ENCODE assay signal across 8 cellular contexts in the genomic region with DNA sequence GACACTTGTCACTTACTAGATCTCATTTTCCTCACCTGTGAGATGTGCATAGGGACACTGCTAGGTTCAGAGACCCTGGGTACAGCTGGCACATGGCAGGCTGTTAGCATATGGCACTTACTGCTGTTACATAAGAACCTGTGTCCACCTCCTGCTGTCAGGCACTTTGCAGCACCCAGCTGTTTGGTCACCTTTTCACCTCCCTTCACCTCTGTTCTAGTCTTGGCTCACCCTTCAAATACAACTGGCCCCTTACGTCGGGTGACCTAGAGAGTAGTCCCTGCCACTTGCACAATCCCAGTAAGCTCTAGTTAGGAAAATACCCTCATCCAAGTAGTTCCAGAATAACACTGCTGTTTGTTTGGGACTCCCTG.
A peak's percentile ranks its signal among the peaks of the same experiment; 100 is the strongest.
DNase-seq lines count a peak whose midpoint lies in the region; ATAC-seq and TF ChIP-seq lines count a peak whose summit lies in the region.

No MANE protein-coding gene starts in this region.

- peak overlapping the region; percentile 91 for H2AFZ ChIP-seq in OCI-LY3 (ENCODE audit: low read depth, low read length)

- no peak for DNase-seq in CD4-positive, CD25-positive, alpha-beta regulatory T cell
- DNase-seq in epithelial cell of proximal tubule (ENCODE audit: low read depth) (no peak), psoas muscle (no peak)
- no peak for DNase-seq in activated naive CD4-positive, alpha-beta T cell treated with anti-CD3 and anti-CD28 coated beads, Interleukin-2, amount 50 U/mL, for 16 hours
- no peak for DNase-seq in activated CD4-positive, alpha-beta T cell treated with anti-CD3 and anti-CD28 coated beads for 36 hours

- H3K4me1 Mint-ChIP-seq in CD4-positive, CD25-positive, alpha-beta regulatory T cell: peaks cover 10 to 36% (median 19%) of the 10 kb centered on the region in 4 donors
- H3K4me1 Mint-ChIP-seq in activated CD4-positive, alpha-beta T cell treated with anti-CD3 and anti-CD28 coated beads for 36 hours: peaks cover 25% of the 10 kb centered on the region

- peaks cover 20% of the 10 kb centered on the region for H3K4me1 ChIP-seq in CD4-positive, CD25-positive, alpha-beta regulatory T cell (ENCODE audit: control insufficient read depth, insufficient read depth, low read length, poor library complexity, severe bottlenecking)
- peaks cover 12% of the 10 kb centered on the region for H3K4me1 ChIP-seq in OCI-LY3 (ENCODE audit: low read length)
- peaks cover 41% of the 10 kb centered on the region for H3K4me1 ChIP-seq in psoas muscle

- intact Hi-C loops in psoas muscle (cut with DNase I): loop anchor here (2.0 to 10.0 kb wide), 3 partner anchors 78 to 428 kb away; a partner anchor contains a TSS
- intact Hi-C loops in activated CD4-positive, alpha-beta T cell treated with anti-CD3 and anti-CD28 coated beads for 36 hours (cut with DNase I, micrococcal nuclease): loop anchor here (1.0 to 5.0 kb wide), 3 partner anchors 123 to 429 kb away; no protein-coding TSS in a partner anchor

- peak overlapping the region in 3 of 4 donors; percentile 1 to 70 (median 16) for H3K4me3 Mint-ChIP-seq in CD4-positive, CD25-positive, alpha-beta regulatory T cell
- no peak overlapping the region for H3K4me3 Mint-ChIP-seq in activated CD4-positive, alpha-beta T cell treated with anti-CD3 and anti-CD28 coated beads for 36 hours

- H3K36me3 Mint-ChIP-seq in CD4-positive, CD25-positive, alpha-beta regulatory T cell: no peaks in the 10 kb centered on the region
- no peaks in the 10 kb centered on the region for H3K36me3 Mint-ChIP-seq in activated CD4-positive, alpha-beta T cell treated with anti-CD3 and anti-CD28 coated beads for 36 hours (ENCODE audit: low read depth)

- no peaks in the 10 kb centered on the region for H3K9me3 ChIP-seq in CD4-positive, CD25-positive, alpha-beta regulatory T cell (ENCODE audit: control insufficient read depth in 2 of 2, low read length in 2 of 2)
- H3K9me3 ChIP-seq in OCI-LY3 (ENCODE audit: insufficient read depth, low read length): no peaks in the 10 kb centered on the region
- H3K9me3 ChIP-seq in psoas muscle: no peaks in the 10 kb centered on the region

- no peaks in the 10 kb centered on the region for H3K36me3 ChIP-seq in CD4-positive, CD25-positive, alpha-beta regulatory T cell (ENCODE audit: control insufficient read depth, insufficient read depth, low read length)
- H3K36me3 ChIP-seq in OCI-LY3 (replicated peaks; ENCODE audit: low read depth, low read length) (no peaks in the 10 kb centered on the region), psoas muscle (ENCODE audit: insufficient read depth in 1 of 2, low read depth in 1 of 2) (no peaks in the 10 kb centered on the region)

- CTCF ChIA-PET in activated CD4-positive, alpha-beta T cell treated with anti-CD3 and anti-CD28 coated beads for 36 hours (lab: Charles Lee): interaction anchor here (0.6 to 1.9 kb wide), 13 partner anchors 9 to 513 kb away, joined by 3 to 8 read pairs (median 4); no protein-coding TSS in a partner anchor

- peak overlapping the region; percentile 35; the same call in 1 of the 2 replicates for H3K9ac ChIP-seq in OCI-LY3 (ENCODE audit: low read length)

- H3K9me3 Mint-ChIP-seq in CD4-positive, CD25-positive, alpha-beta regulatory T cell: no peaks in the 10 kb centered on the region
- no peaks in the 10 kb centered on the region for H3K9me3 Mint-ChIP-seq in activated CD4-positive, alpha-beta T cell treated with anti-CD3 and anti-CD28 coated beads for 36 hours (ENCODE audit: low read depth)

- no peak overlapping the region for H3K27ac ChIP-seq in CD4-positive, CD25-positive, alpha-beta regulatory T cell (ENCODE audit: insufficient read depth, low read length, poor library complexity, severe bottlenecking)
- H3K27ac ChIP-seq in OCI-LY3 (ENCODE audit: low read length): no peak overlapping the region
- H3K27ac ChIP-seq in psoas muscle: no peak overlapping the region

- peak overlapping the region in 2 of 3 donors; percentile 32 to 36 for H3K27ac Mint-ChIP-seq in CD4-positive, CD25-positive, alpha-beta regulatory T cell
- H3K27ac Mint-ChIP-seq in activated CD4-positive, alpha-beta T cell treated with anti-CD3 and anti-CD28 coated beads for 36 hours: no peak overlapping the region

- TF ChIP-seq CTCF in OCI-LY3 (IDR thresholded peaks at IDR 0.05; ENCODE audit: low read depth, low read length) (no peak), epithelial cell of proximal tubule (conservative IDR thresholded peaks at IDR 0.05; ENCODE audit: low read depth, low read length) (no peak), psoas muscle (IDR thresholded peaks at IDR 0.05) (no peak)

- H3K79me2 ChIP-seq in OCI-LY3 (ENCODE audit: low read length): no peaks in the 10 kb centered on the region

- no peaks in the 10 kb centered on the region for H3K27me3 Mint-ChIP-seq in CD4-positive, CD25-positive, alpha-beta regulatory T cell
- H3K27me3 Mint-ChIP-seq in activated CD4-positive, alpha-beta T cell treated with anti-CD3 and anti-CD28 coated beads for 36 hours: no peaks in the 10 kb centered on the region

- POLR2A ChIA-PET in activated CD4-positive, alpha-beta T cell treated with anti-CD3 and anti-CD28 coated beads for 36 hours (lab: Charles Lee): no interaction called here

- no peak for ATAC-seq in CD4-positive, CD25-positive, alpha-beta regulatory T cell (ENCODE audit: low read depth in 2 of 2)
- ATAC-seq in psoas muscle (no peak), HG03159 (IDR thresholded peaks at IDR 0.05; ENCODE audit: unreplicated experiment) (no peak), GM19397 (IDR thresholded peaks at IDR 0.05; ENCODE audit: unreplicated experiment) (no peak)
- no peak for ATAC-seq in activated CD4-positive, alpha-beta T cell treated with anti-CD3 and anti-CD28 coated beads for 36 hours

- 8 to 29% (median 8%) methylated on average over 2 of the region's 2 CpGs for WGBS in psoas muscle, 3 donors

- H3K4me2 ChIP-seq in OCI-LY3 (ENCODE audit: low read length): peak overlapping the region; percentile 77

- H3K4me3 ChIP-seq in CD4-positive, CD25-positive, alpha-beta regulatory T cell (ENCODE audit: low read depth, low read length): peak overlapping the region; percentile 52
- peak overlapping the region; percentile 76 for H3K4me3 ChIP-seq in OCI-LY3 (ENCODE audit: low read length)
- peak overlapping the region; percentile 12 for H3K4me3 ChIP-seq in epithelial cell of proximal tubule (ENCODE audit: low read depth, low read length)
- peak overlapping the region; percentile 54 for H3K4me3 ChIP-seq in psoas muscle

- H3K27me3 ChIP-seq in CD4-positive, CD25-positive, alpha-beta regulatory T cell (ENCODE audit: control insufficient read depth, insufficient read depth, low read length): no peaks in the 10 kb centered on the region
- H3K27me3 ChIP-seq in OCI-LY3 (ENCODE audit: low read depth, low read length) (peaks cover 27% of the 10 kb centered on the region), psoas muscle (ENCODE audit: insufficient read depth in 3 of 3, low read length in 2 of 3) (no peaks in the 10 kb centered on the region)

- no peaks in the 10 kb centered on the region for H4K20me1 ChIP-seq in OCI-LY3 (ENCODE audit: insufficient read depth, low read length)

Comparison
In these comparisons a context has a peak if more than half of its experiments do, and no peak if none do; other contexts are left out.
1. H3K4me3 ChIP-seq: peak in every context shown above with its lines; median percentile 76 in OCI-LY3; 54 in psoas muscle; 52 in CD4-positive, CD25-positive, alpha-beta regulatory T cell; 12 in epithelial cell of proximal tubule.